Comparison of ENCODE assay signal across 8 cellular contexts in genomic region chr2:128027801-128028667, GRCh38. TPM values are rescaled to one million over a fixed set of nuclear protein-coding genes. Genes with fewer than 3 reads are reported as not detected.
DNase-seq lines count a peak whose midpoint lies in the region; ATAC-seq lines count a peak whose summit lies in the region.

Gene SAP130 (minus strand): TSS chr2:128028059. CDS start chr2:128026292, 1,767 bp downstream.

- peak within 1 kb of the TSS; percentile 93 for H3K27ac Mint-ChIP-seq in activated CD4-positive, alpha-beta T cell treated with anti-CD3 and anti-CD28 coated beads, Interleukin-2, amount 10 ng/mL, durations not matched to agents 7 days and 5 days

- POLR2A ChIA-PET in activated CD4-positive, alpha-beta T cell treated with anti-CD3 and anti-CD28 coated beads, Interleukin-2, amount 10 ng/mL, durations not matched to agents 7 days and 5 days (lab: Charles Lee): interaction anchor here (0.6 kb wide), 1 partner anchor 77 kb away, joined by 4 read pairs; no protein-coding TSS in a partner anchor

- H3K27me3 Mint-ChIP-seq in activated CD4-positive, alpha-beta T cell treated with anti-CD3 and anti-CD28 coated beads, Interleukin-2, amount 10 ng/mL, durations not matched to agents 7 days and 5 days: no peaks in the 10 kb centered on the region

- no peaks in the 10 kb centered on the region for H3K36me3 Mint-ChIP-seq in activated CD4-positive, alpha-beta T cell treated with anti-CD3 and anti-CD28 coated beads, Interleukin-2, amount 10 ng/mL, durations not matched to agents 7 days and 5 days (ENCODE audit: low read depth)

- CTCF ChIA-PET in activated CD4-positive, alpha-beta T cell treated with anti-CD3 and anti-CD28 coated beads, Interleukin-2, amount 10 ng/mL, durations not matched to agents 7 days and 5 days (lab: Charles Lee): interaction anchor here (0.6 to 1.0 kb wide), 3 partner anchors 10 to 1061 kb away, joined by 3 read pairs; no protein-coding TSS in a partner anchor

- ATAC-seq in GM19395 (IDR thresholded peaks at IDR 0.05; ENCODE audit: unreplicated experiment) (peak; percentile 75), HG03558 (IDR thresholded peaks at IDR 0.05; ENCODE audit: extremely low read depth, unreplicated experiment) (peak; percentile 64)

- H3K4me1 Mint-ChIP-seq in activated CD4-positive, alpha-beta T cell treated with anti-CD3 and anti-CD28 coated beads, Interleukin-2, amount 10 ng/mL, durations not matched to agents 7 days and 5 days: peaks cover 26% of the 10 kb centered on the region

- peak within 1 kb of the TSS; percentile 97 for H3K4me3 Mint-ChIP-seq in activated CD4-positive, alpha-beta T cell treated with anti-CD3 and anti-CD28 coated beads, Interleukin-2, amount 10 ng/mL, durations not matched to agents 7 days and 5 days

- H3K9me3 Mint-ChIP-seq in activated CD4-positive, alpha-beta T cell treated with anti-CD3 and anti-CD28 coated beads, Interleukin-2, amount 10 ng/mL, durations not matched to agents 7 days and 5 days: peaks cover 11% of the 10 kb centered on the region

- DNase-seq in CD1c-positive myeloid dendritic cell (ENCODE audit: extremely low spot score): peak; percentile 97
- peak; percentile 94 for DNase-seq in NCI-H748 (lab: John Stamatoyannopoulos, UW; ENCODE audit: unreplicated experiment)
- peak; percentile 98 for DNase-seq in activated CD4-positive, alpha-beta T cell treated with anti-CD3 and anti-CD28 coated beads, Interleukin-2, amount 10 ng/mL, durations not matched to agents 7 days and 5 days
- peak; percentile 93 for DNase-seq in cortex of kidney (lab: John Stamatoyannopoulos, UW)
- DNase-seq in left kidney (ENCODE audit: low read depth, low spot score): peak; percentile 99
- peak; percentile 98 for DNase-seq in stimulated activated CD4-positive, alpha-beta T cell treated with anti-CD3 and anti-CD28 coated beads, Interleukin-1b, Interleukin-23, amount 100 ng/mL, for 48 hours

RNA-seq across cellular contexts. Expression of gene SAP130, which starts in this region (rescaled TPM):
- 10 to 100 TPM; 36.8 to 39.1 TPM for total RNA-seq in activated CD4-positive, alpha-beta T cell treated with anti-CD3 and anti-CD28 coated beads, Interleukin-2, amount 10 ng/mL, durations not matched to agents 7 days and 5 days

Comparison
In these comparisons a context has a peak if more than half of its experiments do, and no peak if none do; other contexts are left out.
1. Peak in every context shown above with its lines: DNase-seq and ATAC-seq.